14 cellular contexts compared by ENCODE assay signal in genomic region chr22:29587938-29588699, GRCh38. TPM values are rescaled to one million over a fixed set of nuclear protein-coding genes. Genes with fewer than 3 reads are reported as not detected.
A peak's percentile ranks its signal among the peaks of the same experiment; 100 is the strongest.
DNase-seq lines count a peak whose midpoint lies in the region; ATAC-seq and TF ChIP-seq lines count a peak whose summit lies in the region.
"Had no signal": no experiment of that assay in that cellular context is flagged by ENCODE, and none has a peak within 500 bp of the region (broad histone marks: within the 10 kb centered on the region; RNA-seq: fewer than 3 reads in every experiment).

No MANE protein-coding gene starts in this region.

- H3K9ac ChIP-seq in adipocyte (ENCODE audit: low read length): no peak overlapping the region

- H3K4me3 ChIP-seq in ACC112 (ENCODE audit: low read depth, low read length) (0 out of 2 replicates have a peak overlapping the region, but pooled peaks have one; percentile 5), HFF-Myc (replicated peaks; ENCODE audit: low read depth, low read length) (no peak overlapping the region), adipocyte (ENCODE audit: low read length) (no peak overlapping the region)
- H3K4me3 ChIP-seq in CD4-positive, alpha-beta memory T cell (ENCODE audit: low read length in 2 of 2): no peak overlapping the region
- H3K4me3 ChIP-seq: dorsolateral prefrontal cortex had no signal

- peak overlapping the region; percentile 64 for H3K27ac ChIP-seq in ACC112 (ENCODE audit: low read depth, low read length)
- no peak overlapping the region for H3K27ac ChIP-seq in CD4-positive, alpha-beta memory T cell (ENCODE audit: low read depth, low read length)
- H3K27ac ChIP-seq: dorsolateral prefrontal cortex, WERI-Rb-1 had no signal

- no peak for ATAC-seq in GM19467 (IDR thresholded peaks at IDR 0.05; ENCODE audit: unreplicated experiment)

- H3K4me1 ChIP-seq in ACC112 (ENCODE audit: control insufficient read depth, insufficient read depth, low read length, unreplicated experiment): peaks cover 15% of the 10 kb centered on the region
- H3K4me1 ChIP-seq in adipocyte (ENCODE audit: control insufficient read depth, insufficient read depth, low read length): peaks cover 4% of the 10 kb centered on the region
- peaks cover 8% of the 10 kb centered on the region for H3K4me1 ChIP-seq in CD4-positive, alpha-beta memory T cell (ENCODE audit: insufficient read depth, low read length)

- peak overlapping the region in 3 of 7 donors; percentile 18 to 60 (median 46) for H3K27ac Mint-ChIP-seq in CD4-positive, alpha-beta memory T cell
- H3K27ac Mint-ChIP-seq: type B pancreatic cell had no signal

- no peaks in the 10 kb centered on the region for H3K27me3 Mint-ChIP-seq in CD4-positive, alpha-beta memory T cell
- H3K27me3 Mint-ChIP-seq: type B pancreatic cell had no signal

- no peaks in the 10 kb centered on the region for H3K9me3 Mint-ChIP-seq in CD4-positive, alpha-beta memory T cell
- H3K9me3 Mint-ChIP-seq: type B pancreatic cell had no signal

- CTCF ChIA-PET in CD4-positive, alpha-beta memory T cell (lab: Charles Lee; ENCODE audit: partially characterized antibody): interaction anchor here (1.1 to 6.4 kb wide), 9 partner anchors 10 to 504 kb away, joined by 3 to 49 read pairs (median 6); partner anchors contain the start of gene NF2

- peak; percentile 47 for DNase-seq in HFF-Myc (ENCODE audit: extremely low read depth, low read depth)
- peak; percentile 75 for DNase-seq in adipocyte (ENCODE audit: low read depth)
- peak; percentile 71 for DNase-seq in glomerular visceral epithelial cell (ENCODE audit: extremely low spot score)
- DNase-seq in T-helper 9 cell: no peak
- no peak for DNase-seq in CD4-positive, alpha-beta memory T cell
- no peak for DNase-seq in cerebellar nuclear complex (lab: John Stamatoyannopoulos, UW)
- DNase-seq: dorsolateral prefrontal cortex, kidney, NCI-H82, nucleus accumbens, WERI-Rb-1 had no signal

- H3K79me2 ChIP-seq in ACC112 (ENCODE audit: control insufficient read depth, insufficient read depth, low read length, unreplicated experiment): no peaks in the 10 kb centered on the region

- H3K9me3 ChIP-seq in adipocyte (ENCODE audit: control insufficient read depth, low read length): no peaks in the 10 kb centered on the region
- no peaks in the 10 kb centered on the region for H3K9me3 ChIP-seq in CD4-positive, alpha-beta memory T cell (ENCODE audit: control insufficient read depth in 1 of 2, low read length in 2 of 2)

- H3K4me1 Mint-ChIP-seq in CD4-positive, alpha-beta memory T cell: peaks cover 8 to 12% (median 10%) of the 10 kb centered on the region in 4 donors

- no peaks in the 10 kb centered on the region for H3K36me3 ChIP-seq in ACC112 (ENCODE audit: insufficient read depth, low read length)
- no peaks in the 10 kb centered on the region for H3K36me3 ChIP-seq in adipocyte (ENCODE audit: control insufficient read depth, insufficient read depth, low read length, severe bottlenecking)
- H3K36me3 ChIP-seq in CD4-positive, alpha-beta memory T cell (ENCODE audit: insufficient read depth, low read length): no peaks in the 10 kb centered on the region
- H3K36me3 ChIP-seq: WERI-Rb-1 had no signal

- H2AFZ ChIP-seq in ACC112 (ENCODE audit: low read length, unreplicated experiment): no peak overlapping the region

- H3K36me3 Mint-ChIP-seq in CD4-positive, alpha-beta memory T cell: no peaks in the 10 kb centered on the region
- H3K36me3 Mint-ChIP-seq: type B pancreatic cell had no signal

- H3K27me3 ChIP-seq in ACC112 (ENCODE audit: insufficient read depth, low read length) (no peaks in the 10 kb centered on the region), adipocyte (replicated peaks; ENCODE audit: control insufficient read depth, insufficient read depth, low read length) (no peaks in the 10 kb centered on the region)
- no peaks in the 10 kb centered on the region for H3K27me3 ChIP-seq in CD4-positive, alpha-beta memory T cell (ENCODE audit: insufficient read depth, low read length)
- H3K27me3 ChIP-seq: dorsolateral prefrontal cortex had no signal

- intact Hi-C loops in CD4-positive, alpha-beta memory T cell (cut with micrococcal nuclease): no loop called here

- POLR2A ChIA-PET in CD4-positive, alpha-beta memory T cell (lab: Charles Lee; ENCODE audit: partially characterized antibody): interaction anchor here (0.6 to 2.3 kb wide), 4 partner anchors 9 to 34 kb away, joined by 3 to 11 read pairs (median 4); partner anchors contain the start of genes NF2 and THOC5

- no peak for TF ChIP-seq CTCF in HFF-Myc (IDR thresholded peaks at IDR 0.05; ENCODE audit: low read depth, low read length, missing control alignments)

- no peak overlapping the region for H3K4me3 Mint-ChIP-seq in CD4-positive, alpha-beta memory T cell
- H3K4me3 Mint-ChIP-seq: type B pancreatic cell had no signal

RNA-seq across cellular contexts. Expression of gene NIPSNAP1, which starts 7.2 kb away (rescaled TPM):
- 10 to 100 TPM; 31.7 to 36.3 TPM for total RNA-seq in CD4-positive, alpha-beta memory T cell
- polyA plus RNA-seq in CD4-positive, alpha-beta memory T cell: 10 to 100 TPM; 48.4 to 56.3 TPM

RNA-seq across cellular contexts. Expression of gene NF2, which starts 15.3 kb away (rescaled TPM):
- 10 to 100 TPM; 28.3 to 31.4 TPM for total RNA-seq in CD4-positive, alpha-beta memory T cell
- polyA plus RNA-seq in CD4-positive, alpha-beta memory T cell: 10 to 100 TPM; 11.7 to 20.0 TPM

RNA-seq across cellular contexts. Expression of gene THOC5, which starts 34.6 kb away (rescaled TPM):
- total RNA-seq in CD4-positive, alpha-beta memory T cell: 10 to 100 TPM; 57.6 to 57.7 TPM
- 10 to 100 TPM; 24.6 to 27.5 TPM for polyA plus RNA-seq in CD4-positive, alpha-beta memory T cell

Comparison
In these comparisons a context has a peak if more than half of its experiments do, and no peak if none do; other contexts are left out.
1. DNase-seq: peak in HFF-Myc (single experiment), adipocyte (single experiment) and glomerular visceral epithelial cell (single experiment); none in T-helper 9 cell (single experiment), CD4-positive, alpha-beta memory T cell (0 of 5) and cerebellar nuclear complex (0 of 2).